8 cellular contexts compared by ENCODE assay signal in the genomic region with DNA sequence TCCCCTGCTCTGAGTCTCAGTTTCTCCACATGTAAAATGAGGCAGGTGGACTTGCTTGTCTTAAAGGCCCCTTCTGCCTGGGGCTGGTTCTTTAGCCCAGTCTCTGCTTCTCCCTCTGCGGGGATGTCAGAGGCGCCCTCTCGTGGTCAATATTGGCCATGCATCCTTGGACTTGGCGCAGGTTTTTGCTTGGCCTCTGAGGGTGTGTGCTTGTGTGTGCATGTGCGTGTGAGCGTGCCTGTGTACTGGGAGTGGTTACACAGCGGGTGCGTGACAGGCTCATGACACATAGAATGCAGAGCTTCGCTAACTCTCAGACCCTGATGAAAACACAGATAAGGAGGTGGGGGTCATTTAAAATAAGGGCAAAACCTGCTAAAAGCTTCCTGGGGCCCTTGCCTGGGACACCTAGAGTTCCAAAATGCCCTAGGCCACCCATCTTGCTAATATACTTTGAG.
DNase-seq lines count a peak whose midpoint lies in the region; ATAC-seq, FAIRE-seq and TF ChIP-seq lines count a peak whose summit lies in the region.

No MANE protein-coding gene starts in this region.

- DNase-seq in HS-27A (ENCODE audit: low read depth), result peak; percentile 94
- DNase-seq in RPMI8226, result peak; percentile 85
- DNase-seq in activated T-helper 1 cell treated with anti-CD3 and anti-CD28 coated beads, Interleukin-2, amount 50 U/mL, for 16 hours (ENCODE audit: low read depth in 1 of 2, low spot score in 1 of 2), result peak; percentile 55 to 57
- DNase-seq in fibroblast of the conjunctiva (ENCODE audit: low read depth), result peak; percentile 68
- peak; percentile 44 for DNase-seq in occipital lobe (lab: John Stamatoyannopoulos, UW)
- peak; percentile 50 for DNase-seq in thoracic aorta (ENCODE audit: low spot score)

- no peaks in the 10 kb centered on the region for H3K9me3 ChIP-seq in thoracic aorta

- FAIRE-seq in G401.6 (lab: Jason Lieb, UNC), result peak; percentile 81

- peak; percentile 90 for TF ChIP-seq CTCF in thoracic aorta (IDR thresholded peaks at IDR 0.05)

- no peak overlapping the region for H3K4me3 ChIP-seq in thoracic aorta

- H3K36me3 ChIP-seq in thoracic aorta, result no peaks in the 10 kb centered on the region

- H3K27me3 ChIP-seq in thoracic aorta (replicated peaks; ENCODE audit: insufficient read depth), result no peaks in the 10 kb centered on the region

- peaks cover 0 to 11% of the 10 kb centered on the region in 2 donors for H3K4me1 ChIP-seq in thoracic aorta (ENCODE audit: control insufficient read depth in 1 of 2, low read depth in 2 of 2)

- H3K27ac ChIP-seq in thoracic aorta, result no peak overlapping the region

- peak; percentile 8 for ATAC-seq in thoracic aorta (ENCODE audit: insufficient number of reproducible peaks, low FRiP score, low read depth)
- ATAC-seq in HG03045 (IDR thresholded peaks at IDR 0.05; ENCODE audit: unreplicated experiment), result no peak

Comparison
In these comparisons a context has a peak if more than half of its experiments do, and no peak if none do; other contexts are left out.
1. DNase-seq: peak in every context shown above with its lines; median percentile 94 in HS-27A; 85 in RPMI8226; 68 in fibroblast of the conjunctiva; 56 in activated T-helper 1 cell treated with anti-CD3 and anti-CD28 coated beads, Interleukin-2, amount 50 U/mL, for 16 hours; 50 in thoracic aorta; 44 in occipital lobe.